Comparison of ENCODE assay signal across 17 cellular contexts in the genomic region with DNA sequence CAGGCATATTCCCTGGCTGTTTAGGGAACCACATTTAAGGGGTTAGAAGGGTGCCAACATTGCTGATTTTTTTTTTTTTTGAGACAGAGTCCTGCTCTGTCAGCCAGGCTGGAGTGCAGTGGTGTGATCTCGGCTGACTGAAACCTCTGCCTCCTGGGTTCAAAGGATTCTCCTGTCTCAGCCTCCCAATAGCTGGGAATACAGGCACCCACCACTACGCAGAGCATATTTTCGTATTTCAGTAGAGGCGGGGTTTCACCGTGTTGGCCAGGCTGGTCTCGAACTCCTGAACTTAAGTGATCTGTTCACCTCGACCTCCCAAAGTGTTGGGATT. TPM values are rescaled to one million over a fixed set of nuclear protein-coding genes. Genes with fewer than 3 reads are reported as not detected.
"Had no signal": no experiment of that assay in that cellular context is flagged by ENCODE, and none has a peak within 500 bp of the region (broad histone marks: within the 10 kb centered on the region; RNA-seq: fewer than 3 reads in every experiment).

No MANE protein-coding gene starts in this region.

- FAIRE-seq: endometrium, TTC549 had no signal

- H3K4me1 Mint-ChIP-seq: immature natural killer cell; stimulated activated memory B cell treated with anti-CD40 and anti-IgM and Interleukin-4, amounts not matched to agents 10 μg/mL and 1 μg/mL and 100 μg/mL, for 72 hours had no signal

- H3K4me1 ChIP-seq: breast epithelium, esophagus muscularis mucosa, lower lobe of right lung, prostate gland, right lobe of liver, transverse colon had no signal

- H3K36me3 Mint-ChIP-seq: activated naive CD8-positive, alpha-beta T cell; immature natural killer cell; naive B cell; stimulated activated memory B cell treated with anti-CD40 and anti-IgM and Interleukin-4, amounts not matched to agents 10 μg/mL and 1 μg/mL and 100 μg/mL, for 72 hours had no signal

- H3K9me3 ChIP-seq: breast epithelium, esophagus muscularis mucosa, lower lobe of right lung, prostate gland, right lobe of liver, transverse colon had no signal

- H3K27me3 ChIP-seq: right lobe of liver had no signal

- H3K27ac Mint-ChIP-seq: activated naive CD8-positive, alpha-beta T cell; immature natural killer cell; naive B cell; stimulated activated memory B cell treated with anti-CD40 and anti-IgM and Interleukin-4, amounts not matched to agents 10 μg/mL and 1 μg/mL and 100 μg/mL, for 72 hours had no signal

- H3K4me3 ChIP-seq: breast epithelium, dorsolateral prefrontal cortex, esophagus muscularis mucosa, lower lobe of right lung, prostate gland, right lobe of liver, transverse colon had no signal

- H3K27ac ChIP-seq: breast epithelium, dorsolateral prefrontal cortex, esophagus muscularis mucosa, lower lobe of right lung, prostate gland, right lobe of liver, transverse colon had no signal

- DNase-seq: occipital lobe had no signal

- H3K36me3 ChIP-seq: breast epithelium, esophagus muscularis mucosa, lower lobe of right lung, prostate gland, right lobe of liver, transverse colon had no signal

- H3K9me3 Mint-ChIP-seq: activated T-cell treated with anti-CD3 and anti-CD28 coated beads, Interleukin-2, amount 50 U/mL, for 4 hours; immature natural killer cell; stimulated activated memory B cell treated with anti-CD40 and anti-IgM and Interleukin-4, amounts not matched to agents 10 μg/mL and 1 μg/mL and 100 μg/mL, for 72 hours had no signal

- H3K4me3 Mint-ChIP-seq: activated naive CD8-positive, alpha-beta T cell; activated T-cell treated with anti-CD3 and anti-CD28 coated beads, Interleukin-2, amount 50 U/mL, for 4 hours; immature natural killer cell; naive B cell; stimulated activated memory B cell treated with anti-CD40 and anti-IgM and Interleukin-4, amounts not matched to agents 10 μg/mL and 1 μg/mL and 100 μg/mL, for 72 hours had no signal

RNA-seq across cellular contexts. Expression of gene CRX, which starts 7.8 kb away (rescaled TPM):
- total RNA-seq: activated T-cell treated with anti-CD3 and anti-CD28 coated beads, Interleukin-2, amount 50 U/mL, for 4 hours; breast epithelium; cerebellum; esophagus muscularis mucosa; fibroblast of villous mesenchyme; lower lobe of right lung; occipital lobe; right lobe of liver; transverse colon had no signal
- polyA plus RNA-seq: immature natural killer cell had no signal

RNA-seq across cellular contexts. Expression of gene TPRX1, which starts 9.6 kb away (rescaled TPM):
- total RNA-seq: activated T-cell treated with anti-CD3 and anti-CD28 coated beads, Interleukin-2, amount 50 U/mL, for 4 hours; breast epithelium; cerebellum; dorsolateral prefrontal cortex; esophagus muscularis mucosa; fibroblast of villous mesenchyme; lower lobe of right lung; occipital lobe; right lobe of liver; transverse colon had no signal
- polyA plus RNA-seq: immature natural killer cell had no signal

RNA-seq across cellular contexts. Expression of gene TPRX2, which starts 45.1 kb away (rescaled TPM):
- total RNA-seq: activated T-cell treated with anti-CD3 and anti-CD28 coated beads, Interleukin-2, amount 50 U/mL, for 4 hours; breast epithelium; cerebellum; dorsolateral prefrontal cortex; esophagus muscularis mucosa; fibroblast of villous mesenchyme; lower lobe of right lung; occipital lobe; prostate gland; right lobe of liver; transverse colon had no signal
- polyA plus RNA-seq: immature natural killer cell had no signal
